ENCODE assay signal across 8 cellular contexts in the genomic region with DNA sequence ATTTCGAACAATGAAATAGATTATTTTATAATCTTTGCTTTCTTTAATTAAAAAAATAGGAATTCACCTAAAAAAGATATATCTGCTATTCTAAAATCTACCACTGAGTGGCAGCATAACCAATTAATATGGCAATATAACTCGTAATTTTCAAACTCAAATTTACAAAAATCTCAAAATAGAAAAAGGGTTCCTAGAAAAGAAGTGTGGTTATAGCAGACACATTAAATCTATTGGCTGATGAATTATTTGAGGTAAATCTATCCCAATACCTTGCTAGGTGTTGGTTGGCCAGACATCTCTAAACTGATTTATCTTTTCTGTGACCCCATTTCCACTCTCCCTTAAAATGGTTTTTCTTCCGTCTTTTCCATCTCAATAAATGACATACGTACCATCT. TPM values are rescaled to one million over a fixed set of nuclear protein-coding genes. Genes with fewer than 3 reads are reported as not detected.
A peak's percentile ranks its signal among the peaks of the same experiment; 100 is the strongest.
DNase-seq lines count a peak whose midpoint lies in the region; ATAC-seq, FAIRE-seq and TF ChIP-seq lines count a peak whose summit lies in the region.

No MANE protein-coding gene starts in this region.

- DNase-seq in AG20443 (ENCODE audit: low spot score) (peak; percentile 21), H54 (ENCODE audit: insufficient read length, low spot score) (no peak), astrocyte of the hippocampus (ENCODE audit: low read depth, low spot score) (peak; percentile 29), right lobe of liver (no peak)
- no peak for DNase-seq in stimulated activated effector memory CD8-positive, alpha-beta T cell treated with anti-CD3 and anti-CD28 coated beads, Interleukin-12 subunit alpha, Interleukin-12 subunit beta, amount 100 ng/mL, for 72 hours (ENCODE audit: low spot score in 2 of 2)

- TF ChIP-seq POLR2A in H54 (IDR thresholded peaks at IDR 0.05; ENCODE audit: low read depth, low read length) (no peak), right lobe of liver (IDR thresholded peaks at IDR 0.05) (no peak)

- H3K4me3 ChIP-seq in right lobe of liver: no peak overlapping the region

- H3K9me3 ChIP-seq in right lobe of liver: no peaks in the 10 kb centered on the region

- WGBS in right lobe of liver (ENCODE audit: insufficient coverage, low coverage, low lambda C conversion rate, missing lambda C conversion rate): 7% methylated on average over 4 of the region's 4 CpGs

- H3K4me3 Mint-ChIP-seq in stimulated activated effector memory CD8-positive, alpha-beta T cell treated with anti-CD3 and anti-CD28 coated beads, Interleukin-12 subunit alpha, Interleukin-12 subunit beta, amount 100 ng/mL, for 72 hours: no peak overlapping the region

- no peak overlapping the region for H3K27ac Mint-ChIP-seq in stimulated activated effector memory CD8-positive, alpha-beta T cell treated with anti-CD3 and anti-CD28 coated beads, Interleukin-12 subunit alpha, Interleukin-12 subunit beta, amount 100 ng/mL, for 72 hours

- no peak overlapping the region for H3K27ac ChIP-seq in right lobe of liver

- H3K36me3 Mint-ChIP-seq in stimulated activated effector memory CD8-positive, alpha-beta T cell treated with anti-CD3 and anti-CD28 coated beads, Interleukin-12 subunit alpha, Interleukin-12 subunit beta, amount 100 ng/mL, for 72 hours: no peaks in the 10 kb centered on the region

- intact Hi-C loops in right lobe of liver (cut with DNase I): loop anchor here in 1 of 2 donors (5.0 kb wide), 1 partner anchor 69 kb away; no protein-coding TSS in a partner anchor

- peak; percentile 43 for FAIRE-seq in H54 (lab: Jason Lieb, UNC)

- no peaks in the 10 kb centered on the region for H3K4me1 Mint-ChIP-seq in stimulated activated effector memory CD8-positive, alpha-beta T cell treated with anti-CD3 and anti-CD28 coated beads, Interleukin-12 subunit alpha, Interleukin-12 subunit beta, amount 100 ng/mL, for 72 hours

- H3K27me3 ChIP-seq in right lobe of liver: no peaks in the 10 kb centered on the region

- H3K36me3 ChIP-seq in right lobe of liver: no peaks in the 10 kb centered on the region

- TF ChIP-seq CTCF in right lobe of liver (IDR thresholded peaks at IDR 0.05): peak; percentile 55 to 75 (median 65)

- H3K4me1 ChIP-seq in right lobe of liver: no peaks in the 10 kb centered on the region

- no peaks in the 10 kb centered on the region for H3K9me3 Mint-ChIP-seq in stimulated activated effector memory CD8-positive, alpha-beta T cell treated with anti-CD3 and anti-CD28 coated beads, Interleukin-12 subunit alpha, Interleukin-12 subunit beta, amount 100 ng/mL, for 72 hours

- peak in 1 of 4 donors; percentile 33 for ATAC-seq in right lobe of liver
- no peak for ATAC-seq in stimulated activated effector memory CD8-positive, alpha-beta T cell treated with anti-CD3 and anti-CD28 coated beads, Interleukin-12 subunit alpha, Interleukin-12 subunit beta, amount 100 ng/mL, for 72 hours
- ATAC-seq in HG03442 (IDR thresholded peaks at IDR 0.05; ENCODE audit: unreplicated experiment): no peak
- no peak for ATAC-seq in GM18861 (IDR thresholded peaks at IDR 0.05; ENCODE audit: unreplicated experiment)
- no peak for ATAC-seq in HG02938 (IDR thresholded peaks at IDR 0.05; ENCODE audit: unreplicated experiment)

RNA-seq across cellular contexts. Expression of gene NRG2, which starts 30.2 kb away (rescaled TPM):
- total RNA-seq in right lobe of liver: under 1 TPM in 5 of 6 experiments, not detected in 1; 0.07 to 0.77 (median 0.14) TPM

RNA-seq across cellular contexts. Expression of gene PURA, which starts 40.6 kb away (rescaled TPM):
- 10 to 100 TPM in 4 of 6 experiments, 1 to 10 TPM in 2; 8.7 to 14.1 (median 12.1) TPM for total RNA-seq in right lobe of liver

RNA-seq across cellular contexts. Expression of gene IGIP, which starts 52.4 kb away (rescaled TPM):
- 1 to 10 TPM; 4.4 to 7.1 (median 6.5) TPM for total RNA-seq in right lobe of liver

Comparison
In these comparisons a context has a peak if more than half of its experiments do, and no peak if none do; other contexts are left out.
1. DNase-seq: peak in AG20443 (single experiment) and astrocyte of the hippocampus (single experiment); none in H54 (single experiment), right lobe of liver (0 of 3) and stimulated activated effector memory CD8-positive, alpha-beta T cell treated with anti-CD3 and anti-CD28 coated beads, Interleukin-12 subunit alpha, Interleukin-12 subunit beta, amount 100 ng/mL, for 72 hours (0 of 2).